25 cellular contexts compared by ENCODE assay signal in genomic region chr1:50719126-50719525, GRCh38.
"Had no signal": no experiment of that assay in that cellular context is flagged by ENCODE, and none has a peak within 500 bp of the region (broad histone marks: within the 10 kb centered on the region; RNA-seq: fewer than 3 reads in every experiment).

No MANE protein-coding gene starts in this region.

- H3K27ac ChIP-seq: left ventricle myocardium inferior, pancreas, prostate gland, skin epidermis, stomach, testis, thyroid gland, transverse colon, upper lobe of left lung, vagina had no signal

- H3K4me1 ChIP-seq: left ventricle myocardium inferior, pancreas, prostate gland, stomach, testis, thyroid gland, transverse colon, upper lobe of left lung, vagina had no signal

- H3K27ac Mint-ChIP-seq: memory B cell; naive thymus-derived CD8-positive, alpha-beta T cell; stimulated activated naive B cell treated with anti-CD40 and anti-IgM and Interleukin-4, amounts not matched to agents 10 μg/mL and 1 μg/mL and 100 μg/mL, for 72 hours had no signal

- H3K9me3 ChIP-seq: pancreas, prostate gland, stomach, testis, thyroid gland, transverse colon, upper lobe of left lung, vagina had no signal

- ATAC-seq: naive thymus-derived CD8-positive, alpha-beta T cell; pancreas; right cardiac atrium; sciatic nerve; stimulated activated naive B cell treated with anti-CD40 and anti-IgM and Interleukin-4, amounts not matched to agents 10 μg/mL and 1 μg/mL and 100 μg/mL, for 72 hours; stimulated activated naive CD8-positive, alpha-beta T cell treated with anti-CD3 and anti-CD28 coated beads, Interleukin-15, Interleukin-2, amounts not matched to agents 100 U/mL and 50 U/mL, for 24 hours had no signal

- H3K27me3 ChIP-seq: pancreas, stomach, testis, thyroid gland, transverse colon, upper lobe of left lung, vagina had no signal

- FAIRE-seq: pancreas had no signal

- H3K36me3 ChIP-seq: pancreas, prostate gland, thyroid gland, transverse colon, vagina had no signal

- H3K4me3 Mint-ChIP-seq: memory B cell; naive thymus-derived CD8-positive, alpha-beta T cell; stimulated activated naive B cell treated with anti-CD40 and anti-IgM and Interleukin-4, amounts not matched to agents 10 μg/mL and 1 μg/mL and 100 μg/mL, for 72 hours had no signal

- DNase-seq: hypothalamus; immature natural killer cell; islet precursor cell; left ventricle myocardium inferior; naive thymus-derived CD8-positive, alpha-beta T cell; pancreas; posterior cingulate gyrus; retina; right cardiac atrium; stimulated activated CD4-positive, alpha-beta T cell treated with anti-CD3 and anti-CD28 coated beads, Interleukin-12 subunit alpha, Interleukin-12 subunit beta, amount 100 ng/mL, for 4 hours; stimulated activated CD4-positive, alpha-beta T cell treated with anti-CD3 and anti-CD28 coated beads, Interleukin-15, amount 100 ng/mL, for 24 hours; stimulated activated CD4-positive, alpha-beta T cell treated with anti-CD3 and anti-CD28 coated beads, Interleukin-2, amount 100 ng/mL, for 24 hours; stimulated activated CD4-positive, alpha-beta T cell treated with anti-CD3 and anti-CD28 coated beads, Interleukin-4, amount 100 ng/mL, for 1 hour; stimulated activated naive B cell treated with anti-CD40 and anti-IgM and Interleukin-4, amounts not matched to agents 10 μg/mL and 1 μg/mL and 100 μg/mL, for 72 hours; stimulated activated naive CD8-positive, alpha-beta T cell treated with anti-CD3 and anti-CD28 coated beads, Interleukin-15, Interleukin-2, amounts not matched to agents 100 U/mL and 50 U/mL, for 24 hours; stomach; testis; thyroid gland; transverse colon; upper lobe of left lung had no signal

- H3K27me3 Mint-ChIP-seq: memory B cell; naive thymus-derived CD8-positive, alpha-beta T cell; stimulated activated naive B cell treated with anti-CD40 and anti-IgM and Interleukin-4, amounts not matched to agents 10 μg/mL and 1 μg/mL and 100 μg/mL, for 72 hours had no signal

- H3K4me3 ChIP-seq: left ventricle myocardium inferior, pancreas, prostate gland, skin epidermis, stomach, testis, thyroid gland, transverse colon, upper lobe of left lung, vagina had no signal

- H3K9me3 Mint-ChIP-seq: immature natural killer cell had no signal
